In the genomic region with DNA sequence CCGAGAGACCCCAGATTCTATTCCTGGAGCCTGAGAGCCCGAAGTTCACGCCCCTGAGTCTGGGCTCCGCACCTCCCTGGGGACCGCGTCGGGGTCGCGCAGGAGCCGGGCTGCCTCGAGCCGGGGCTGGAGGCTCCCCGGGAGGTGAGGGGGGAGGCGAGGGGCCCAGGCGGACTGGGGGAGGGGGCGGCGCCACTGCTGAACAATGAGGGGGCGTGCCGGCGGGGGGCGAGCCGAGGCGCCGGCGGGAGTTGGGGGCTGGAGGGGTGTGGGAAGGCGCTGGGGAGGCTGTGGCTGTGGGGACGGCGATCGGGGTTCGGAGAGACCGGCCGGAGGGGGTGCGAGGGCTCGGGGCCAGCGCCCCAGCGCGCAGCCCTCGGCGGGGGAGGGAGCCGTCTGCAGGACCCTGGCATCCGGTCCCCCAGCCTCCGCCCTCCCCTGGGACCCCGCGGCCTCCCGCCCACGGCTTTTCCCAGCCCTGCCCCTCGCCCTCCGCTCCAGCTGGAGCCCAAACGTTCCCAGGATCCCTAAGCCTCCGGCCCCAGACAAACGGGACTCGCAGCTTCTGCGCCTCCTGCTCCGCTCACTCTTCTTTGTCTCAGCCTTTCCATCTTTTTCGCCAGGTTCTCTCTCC, we compare ENCODE assay signal across 8 cellular contexts. TPM values are rescaled to one million over a fixed set of nuclear protein-coding genes. Genes with fewer than 3 reads are reported as not detected.
DNase-seq lines count a peak whose midpoint lies in the region; ATAC-seq and TF ChIP-seq lines count a peak whose summit lies in the region.

No MANE protein-coding gene starts in this region.

- WGBS in heart left ventricle, 4 donors = 1 to 7% (median 2%) methylated on average over 15 to 55 of the region's 55 CpGs
- 2 to 6% (median 4%) methylated on average over 29 to 54 of the region's 55 CpGs for WGBS in psoas muscle, 3 donors

- peaks cover 0 to 5% (median 0%) of the 10 kb centered on the region in 9 donors for H3K27me3 ChIP-seq in heart left ventricle
- no peaks in the 10 kb centered on the region for H3K27me3 ChIP-seq in psoas muscle (ENCODE audit: insufficient read depth in 3 of 3, low read length in 2 of 3)

- H3K36me3 ChIP-seq in heart left ventricle (peaks cover 0 to 33% (median 27%) of the 10 kb centered on the region in 9 donors), psoas muscle (ENCODE audit: insufficient read depth in 1 of 2, low read depth in 1 of 2) (peaks cover 0 to 7% of the 10 kb centered on the region in 2 donors)

- peaks cover 7 to 63% (median 35%) of the 10 kb centered on the region in 12 donors for H3K4me1 ChIP-seq in heart left ventricle
- H3K4me1 ChIP-seq in psoas muscle = peaks cover 14% of the 10 kb centered on the region

- no peaks in the 10 kb centered on the region for H3K9me3 ChIP-seq in heart left ventricle
- no peaks in the 10 kb centered on the region for H3K9me3 ChIP-seq in psoas muscle

- no peak for ATAC-seq in activated naive CD4-positive, alpha-beta T cell treated with anti-CD3 and anti-CD28 coated beads, Interleukin-2, amount 50 U/mL, for 72 hours
- ATAC-seq in heart left ventricle = peak in 2 of 4 donors; percentile 5
- ATAC-seq in psoas muscle = no peak
- no peak for ATAC-seq in HG03097 (IDR thresholded peaks at IDR 0.05; ENCODE audit: low FRiP score, unreplicated experiment)

- peak; percentile 17 for DNase-seq in GDM1 (lab: John Stamatoyannopoulos, UW)
- DNase-seq in NCI-H1694 (lab: John Stamatoyannopoulos, UW) = peak; percentile 27
- no peak for DNase-seq in activated naive CD4-positive, alpha-beta T cell treated with anti-CD3 and anti-CD28 coated beads, Interleukin-2, amount 50 U/mL, for 72 hours (ENCODE audit: low spot score in 2 of 2)
- DNase-seq in heart left ventricle = peak; percentile 84 to 91 (median 88)
- peak; percentile 73 to 87 for DNase-seq in psoas muscle
- no peak for DNase-seq in activated CD4-positive, CD25-positive, alpha-beta regulatory T cell treated with anti-CD3 and anti-CD28 coated beads, Interleukin-2, amount 50 U/mL, for 72 hours
- no peak for DNase-seq in NCI-H2029 treated with DMSO at 0.1 percent for 48 hours (lab: John Stamatoyannopoulos, UW)

- peak overlapping the region; percentile 95 to 99 for H3K27ac Mint-ChIP-seq in activated naive CD4-positive, alpha-beta T cell treated with anti-CD3 and anti-CD28 coated beads, Interleukin-2, amount 50 U/mL, for 72 hours

- TF ChIP-seq CTCF in heart left ventricle (IDR thresholded peaks at IDR 0.05) (no peak), psoas muscle (IDR thresholded peaks at IDR 0.05) (no peak)

- H3K27ac ChIP-seq in heart left ventricle (peak overlapping the region; percentile 74 to 100 (median 99)), psoas muscle (peak overlapping the region; percentile 96)

- H3K36me3 Mint-ChIP-seq in activated naive CD4-positive, alpha-beta T cell treated with anti-CD3 and anti-CD28 coated beads, Interleukin-2, amount 50 U/mL, for 72 hours = peaks cover 18 to 19% of the 10 kb centered on the region in 2 donors

- TF ChIP-seq POLR2A in heart left ventricle (IDR thresholded peaks at IDR 0.05) = no peak

- H3K9me3 Mint-ChIP-seq in activated naive CD4-positive, alpha-beta T cell treated with anti-CD3 and anti-CD28 coated beads, Interleukin-2, amount 50 U/mL, for 72 hours = no peaks in the 10 kb centered on the region

- H3K4me3 ChIP-seq in heart left ventricle (peak overlapping the region; percentile 61 to 100 (median 85)), psoas muscle (peak overlapping the region; percentile 97)

- intact Hi-C loops in heart left ventricle (cut with DNase I) = loop anchor here in 7 of 10 donors (2.0 to 10.0 kb wide), 8 partner anchors 17 to 291 kb away; a partner anchor contains a TSS
- intact Hi-C loops in psoas muscle (cut with DNase I) = loop anchor here (2.0 to 10.0 kb wide), 4 partner anchors 15 to 289 kb away; a partner anchor contains a TSS

RNA-seq across cellular contexts. Expression of a gene that starts 0.9 kb away (rescaled TPM):
- 10 to 100 TPM; 52.4 to 55.6 TPM for total RNA-seq in activated naive CD4-positive, alpha-beta T cell treated with anti-CD3 and anti-CD28 coated beads, Interleukin-2, amount 50 U/mL, for 72 hours
- total RNA-seq in heart left ventricle = 10 to 100 TPM in 8 of 9 donors, 1 to 10 TPM in 1; 9.2 to 38.5 (median 14.6) TPM
- polyA plus RNA-seq in heart left ventricle = 10 to 100 TPM in 1 of 2 donors, 1 to 10 TPM in 1; 8.9 to 11.7 TPM
- 1 to 10 TPM; 6.8 to 8.0 (median 7.4) TPM for total RNA-seq in psoas muscle
- 1 to 10 TPM; 2.4 to 3.0 (median 2.7) TPM for polyA plus RNA-seq in psoas muscle

RNA-seq across cellular contexts. Expression of a gene that starts 6.7 kb away (rescaled TPM):
- 100 to 1,000 TPM in 1 of 2 donors, 10 to 100 TPM in 1; 59.7 to 183 TPM for total RNA-seq in activated naive CD4-positive, alpha-beta T cell treated with anti-CD3 and anti-CD28 coated beads, Interleukin-2, amount 50 U/mL, for 72 hours
- total RNA-seq in heart left ventricle (100 to 1,000 TPM in 2 of 9 donors, 10 to 100 TPM in 7; 16.1 to 145 (median 51.1) TPM), psoas muscle (100 to 1,000 TPM in 3 of 4 donors, 10 to 100 TPM in 1; 32.1 to 391 (median 184) TPM)
- polyA plus RNA-seq in heart left ventricle (10 to 100 TPM; 45.8 to 65.1 TPM), psoas muscle (100 to 1,000 TPM in 1 of 3 donors, 10 to 100 TPM in 2; 80.8 to 178 (median 83.3) TPM)

RNA-seq across cellular contexts. Expression of a gene that starts 22.2 kb away (rescaled TPM):
- 10 to 100 TPM; 22.2 to 23.6 TPM for total RNA-seq in activated naive CD4-positive, alpha-beta T cell treated with anti-CD3 and anti-CD28 coated beads, Interleukin-2, amount 50 U/mL, for 72 hours
- total RNA-seq in heart left ventricle (10 to 100 TPM; 26.3 to 53.0 (median 34.1) TPM), psoas muscle (10 to 100 TPM; 25.0 to 33.6 (median 30.2) TPM)
- polyA plus RNA-seq in heart left ventricle (10 to 100 TPM; 34.1 to 46.0 TPM), psoas muscle (10 to 100 TPM; 25.0 to 51.7 (median 26.9) TPM)

RNA-seq across cellular contexts. Expression of a gene that starts 22.4 kb away (rescaled TPM):
- 1,000 to 10,000 TPM; 3,128 to 3,624 TPM for total RNA-seq in activated naive CD4-positive, alpha-beta T cell treated with anti-CD3 and anti-CD28 coated beads, Interleukin-2, amount 50 U/mL, for 72 hours
- total RNA-seq in heart left ventricle (1,000 to 10,000 TPM in 7 of 9 donors, 100 to 1,000 TPM in 2; 617 to 1,566 (median 1,374) TPM), psoas muscle (1,000 to 10,000 TPM; 1,186 to 1,958 (median 1,553) TPM)
- polyA plus RNA-seq in heart left ventricle (1,000 to 10,000 TPM; 1,266 to 2,656 TPM), psoas muscle (1,000 to 10,000 TPM; 2,324 to 3,255 (median 2,994) TPM)

RNA-seq across cellular contexts. Expression of a gene that starts 22.5 kb away (rescaled TPM):
- 10 to 100 TPM; 42.2 to 58.2 TPM for total RNA-seq in activated naive CD4-positive, alpha-beta T cell treated with anti-CD3 and anti-CD28 coated beads, Interleukin-2, amount 50 U/mL, for 72 hours
- total RNA-seq in heart left ventricle (10 to 100 TPM; 32.8 to 75.7 (median 40.7) TPM), psoas muscle (10 to 100 TPM; 33.7 to 38.0 (median 34.6) TPM)
- polyA plus RNA-seq in heart left ventricle (10 to 100 TPM; 32.5 to 61.1 TPM), psoas muscle (10 to 100 TPM; 34.1 to 58.0 (median 37.6) TPM)

Comparison
In these comparisons a context has a peak if more than half of its experiments do, and no peak if none do; other contexts are left out.
1. DNase-seq: peak in GDM1 (single experiment), NCI-H1694 (single experiment), heart left ventricle (5 of 5) and psoas muscle (2 of 2); none in activated naive CD4-positive, alpha-beta T cell treated with anti-CD3 and anti-CD28 coated beads, Interleukin-2, amount 50 U/mL, for 72 hours (0 of 2), activated CD4-positive, CD25-positive, alpha-beta regulatory T cell treated with anti-CD3 and anti-CD28 coated beads, Interleukin-2, amount 50 U/mL, for 72 hours (single experiment) and NCI-H2029 treated with DMSO at 0.1 percent for 48 hours (single experiment).